8 cellular contexts compared by ENCODE assay signal in the genomic region with DNA sequence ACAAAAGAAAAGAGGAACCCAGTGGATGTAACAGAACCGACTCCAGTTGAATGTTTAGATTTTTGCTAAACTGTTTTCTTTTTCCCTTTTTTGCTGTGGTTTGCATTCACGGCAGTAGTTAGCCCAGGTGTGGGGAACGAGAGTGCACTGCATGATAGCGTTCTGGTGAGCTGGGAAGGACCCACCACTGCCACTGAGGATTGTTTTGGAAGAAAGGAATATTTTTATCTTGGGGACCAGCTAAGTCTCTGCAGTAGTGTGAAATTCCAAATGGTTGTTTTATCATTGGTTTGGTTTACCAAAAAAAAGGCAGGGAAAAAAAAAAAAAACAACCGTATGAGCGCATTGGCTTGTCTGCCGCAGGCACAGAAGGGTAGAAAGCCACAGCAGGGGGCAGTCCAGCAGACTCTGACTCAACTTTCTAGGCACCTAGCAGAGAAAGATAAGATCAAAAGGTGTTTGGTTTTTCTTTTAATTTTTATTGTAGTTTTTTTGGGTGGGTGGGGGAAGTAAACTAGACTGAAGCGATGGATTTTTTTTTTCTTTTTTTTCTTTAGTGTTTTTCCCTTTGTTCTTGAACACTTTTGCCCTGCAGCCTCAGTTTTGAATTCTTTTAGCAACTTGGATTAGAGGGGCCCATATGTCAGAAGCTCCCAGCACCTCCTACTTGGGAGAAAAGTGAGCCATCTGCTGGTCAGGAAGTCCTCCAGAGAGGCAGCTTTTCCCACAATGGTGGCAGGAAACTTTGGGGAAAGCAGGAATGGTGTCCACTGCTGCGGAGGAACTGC. TPM values are rescaled to one million over a fixed set of nuclear protein-coding genes. Genes with fewer than 3 reads are reported as not detected.
DNase-seq lines count a peak whose midpoint lies in the region; ATAC-seq lines count a peak whose summit lies in the region.

No MANE protein-coding gene starts in this region.

- no peaks in the 10 kb centered on the region for H3K9me3 ChIP-seq in right cardiac atrium (ENCODE audit: control insufficient read depth, low read length)

- DNase-seq in EH (ENCODE audit: low read depth) (peak; percentile 72), NCI-H748 treated with DMSO at 0.1 percent for 48 hours (lab: John Stamatoyannopoulos, UW) (peak; percentile 8), right cardiac atrium (peak in 1 of 3 donors; percentile 61), NOMO-1 (lab: John Stamatoyannopoulos, UW; ENCODE audit: unreplicated experiment in 2 of 2) (no peak)
- peak; percentile 33 for DNase-seq in activated gamma-delta T cell treated with anti-CD3 and anti-CD28 coated beads, Interleukin-2, amount 50 U/mL, for 16 hours (ENCODE audit: low read depth)
- DNase-seq in stimulated activated CD8-positive, alpha-beta memory T cell treated with anti-CD3 and anti-CD28 coated beads, Interleukin-7, amount 100 ng/mL, for 4 hours (ENCODE audit: low read depth in 2 of 2): peak; percentile 60 to 62

- ATAC-seq in right cardiac atrium (peak; percentile 46 to 48), GM21529 (IDR thresholded peaks at IDR 0.05; ENCODE audit: unreplicated experiment) (no peak), GM19351 (IDR thresholded peaks at IDR 0.05; ENCODE audit: unreplicated experiment) (no peak)

- H3K27me3 ChIP-seq in right cardiac atrium (ENCODE audit: control insufficient read depth, insufficient read depth): no peaks in the 10 kb centered on the region

- H3K4me3 ChIP-seq in right cardiac atrium (ENCODE audit: low read length): no peak overlapping the region

- H3K4me1 ChIP-seq in right cardiac atrium (ENCODE audit: control insufficient read depth, insufficient read depth, low read length): no peaks in the 10 kb centered on the region

- intact Hi-C loops in right cardiac atrium (cut with DNase I): loop anchor here in 3 of 4 donors (5.0 kb wide), 1 partner anchor 35 kb away; no protein-coding TSS in a partner anchor

- H3K27ac ChIP-seq in right cardiac atrium (ENCODE audit: low read length): no peak overlapping the region

- WGBS in right cardiac atrium: 78% methylated on average over 9 of the region's 9 CpGs

RNA-seq across cellular contexts. Expression of a gene that starts 13.5 kb away (rescaled TPM):
- total RNA-seq in right cardiac atrium: 10 to 100 TPM; 60.2 to 69.9 (median 62.9) TPM
- 74.3 TPM for polyA plus RNA-seq in right cardiac atrium

RNA-seq across cellular contexts. Expression of a gene that starts 18.7 kb away (rescaled TPM):
- 10 to 100 TPM in 2 of 4 donors, 1 to 10 TPM in 2; 9.9 to 13.4 (median 10.1) TPM for total RNA-seq in right cardiac atrium
- 4.9 TPM for polyA plus RNA-seq in right cardiac atrium

RNA-seq across cellular contexts. Expression of a gene that starts 50.7 kb away (rescaled TPM):
- 1,000 to 10,000 TPM; 1,717 to 2,567 (median 2,144) TPM for total RNA-seq in right cardiac atrium
- polyA plus RNA-seq in right cardiac atrium: 1,393 TPM

RNA-seq across cellular contexts. Expression of a gene that starts 53.9 kb away (rescaled TPM):
- under 1 TPM; 0.28 to 0.70 (median 0.61) TPM for total RNA-seq in right cardiac atrium
- 0.20 TPM for polyA plus RNA-seq in right cardiac atrium

Comparison
In these comparisons a context has a peak if more than half of its experiments do, and no peak if none do; other contexts are left out.
1. DNase-seq: peak in EH (single experiment), NCI-H748 treated with DMSO at 0.1 percent for 48 hours (single experiment), activated gamma-delta T cell treated with anti-CD3 and anti-CD28 coated beads, Interleukin-2, amount 50 U/mL, for 16 hours (single experiment) and stimulated activated CD8-positive, alpha-beta memory T cell treated with anti-CD3 and anti-CD28 coated beads, Interleukin-7, amount 100 ng/mL, for 4 hours (2 of 2); none in NOMO-1 (0 of 2).
2. ATAC-seq: peak in right cardiac atrium (2 of 2); none in GM21529 (single experiment) and GM19351 (single experiment).